Comparison of ENCODE assay signal across 32 cellular contexts in genomic region chr1:210594605-210595004, GRCh38.
"Had no signal": no experiment of that assay in that cellular context is flagged by ENCODE, and none has a peak within 500 bp of the region (broad histone marks: within the 10 kb centered on the region; RNA-seq: fewer than 3 reads in every experiment).

No MANE protein-coding gene starts in this region.

- H3K27ac ChIP-seq: adrenal gland, ascending aorta, body of pancreas, brain microvascular endothelial cell, breast epithelium, cardiac muscle cell had no signal

- H3K27me3 ChIP-seq: adrenal gland, ascending aorta, body of pancreas, brain microvascular endothelial cell, breast epithelium, cardiac muscle cell had no signal

- ATAC-seq: activated naive CD4-positive, alpha-beta T cell treated with anti-CD3 and anti-CD28 coated beads, Interleukin-2, amount 50 U/mL, for 72 hours; activated naive CD8-positive, alpha-beta T cell treated with anti-CD3 and anti-CD28 coated beads, Interleukin-2, amount 50 U/mL, for 24 hours; activated T-cell treated with anti-CD3 and anti-CD28 coated beads, Interleukin-2, amount 50 U/mL, for 4 hours; activated T-cell treated with anti-CD3 and anti-CD28 coated beads, Interleukin-2, amount 50 U/mL, for 72 hours; activated T-helper 17 cell treated with anti-CD3 and anti-CD28 coated beads, Interleukin-2, amount 50 U/mL, for 72 hours; body of pancreas had no signal

- H3K4me1 ChIP-seq: adrenal gland, body of pancreas, breast epithelium had no signal

- DNase-seq: activated effector memory CD4-positive, alpha-beta T cell treated with anti-CD3 and anti-CD28 coated beads, Interleukin-2, amount 50 U/mL, for 16 hours; activated effector memory CD4-positive, alpha-beta T cell treated with Interleukin-2 at 50 U/mL for 16 hours; activated gamma-delta T cell; activated gamma-delta T cell treated with Interleukin-2 at 50 U/mL for 16 hours; activated naive CD4-positive, alpha-beta T cell; activated naive CD4-positive, alpha-beta T cell treated with anti-CD3 and anti-CD28 coated beads for 36 hours; activated naive CD4-positive, alpha-beta T cell treated with anti-CD3 and anti-CD28 coated beads, Interleukin-2, amount 10 ng/mL, durations not matched to agents 7 days and 5 days; activated naive CD4-positive, alpha-beta T cell treated with anti-CD3 and anti-CD28 coated beads, Interleukin-2, amount 50 U/mL, for 16 hours; activated naive CD4-positive, alpha-beta T cell treated with Interleukin-2 at 50 U/mL for 16 hours; activated naive CD8-positive, alpha-beta T cell treated with anti-CD3 and anti-CD28 coated beads for 36 hours; activated naive CD8-positive, alpha-beta T cell treated with anti-CD3 and anti-CD28 coated beads, Interleukin-2, amount 10 ng/mL, durations not matched to agents 7 days and 5 days; activated naive CD8-positive, alpha-beta T cell treated with anti-CD3 and anti-CD28 coated beads, Interleukin-2, amount 50 U/mL, for 24 hours; activated T-cell treated with anti-CD3 and anti-CD28 coated beads, Interleukin-2, amount 50 U/mL, for 1 hour; activated T-cell treated with anti-CD3 and anti-CD28 coated beads, Interleukin-2, amount 50 U/mL, for 24 hours; activated T-cell treated with anti-CD3 and anti-CD28 coated beads, Interleukin-2, amount 50 U/mL, for 4 hours; activated T-cell treated with anti-CD3 and anti-CD28 coated beads, Interleukin-2, amount 50 U/mL, for 48 hours; activated T-cell treated with anti-CD3 and anti-CD28 coated beads, Interleukin-2, amount 50 U/mL, for 72 hours; adrenal gland; amniotic stem cell; amygdala; anterior cingulate cortex; aorta; body of pancreas; brain microvascular endothelial cell; caudate nucleus; central memory CD4-positive, alpha-beta T cell had no signal

- H3K4me3 ChIP-seq: adrenal gland, ascending aorta, body of pancreas, breast epithelium, cardiac muscle cell had no signal

- H3K36me3 ChIP-seq: adrenal gland, ascending aorta, brain microvascular endothelial cell, breast epithelium, cardiac muscle cell had no signal

- H3K9me3 ChIP-seq: ascending aorta, body of pancreas, breast epithelium had no signal

- FAIRE-seq: bronchial epithelial cell had no signal
